Comparison of ENCODE assay signal across 8 cellular contexts in the genomic region with DNA sequence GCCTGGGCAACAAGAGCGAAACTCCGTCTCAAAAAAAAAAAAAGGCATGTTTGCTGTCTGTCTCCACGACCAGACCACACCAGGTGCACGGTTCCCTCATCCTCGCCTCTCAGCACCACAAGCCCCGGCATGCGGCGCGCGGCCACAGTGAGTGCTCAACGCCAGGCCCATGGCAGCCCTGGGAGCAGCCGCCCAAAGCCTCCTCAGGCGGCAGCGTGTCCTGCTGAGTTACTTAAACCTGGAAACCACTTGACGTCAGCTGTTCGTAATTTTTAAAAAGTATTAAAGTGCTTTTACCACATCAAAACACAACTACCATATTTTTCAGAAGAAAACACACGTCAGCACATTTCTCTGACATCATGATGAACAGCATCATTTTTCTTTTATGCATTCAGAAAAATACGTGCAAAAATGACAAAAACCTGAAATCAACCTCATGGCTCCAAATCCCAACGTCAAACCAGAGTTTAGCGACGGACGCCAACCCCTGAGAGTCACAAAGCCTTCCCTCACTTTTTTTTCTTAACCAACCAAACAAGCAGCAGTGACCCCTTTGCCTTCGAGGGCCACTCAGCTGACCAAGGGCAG. TPM values are rescaled to one million over a fixed set of nuclear protein-coding genes. Genes with fewer than 3 reads are reported as not detected.
DNase-seq lines count a peak whose midpoint lies in the region; ATAC-seq, FAIRE-seq and TF ChIP-seq lines count a peak whose summit lies in the region.
"Had no signal": no experiment of that assay in that cellular context is flagged by ENCODE, and none has a peak within 500 bp of the region (broad histone marks: within the 10 kb centered on the region; RNA-seq: fewer than 3 reads in every experiment).

No MANE protein-coding gene starts in this region.

- 86% methylated on average over 21 of the region's 23 CpGs for WGBS in smooth muscle cell (ENCODE audit: low lambda C conversion rate)

- peaks cover 40% of the 10 kb centered on the region for H3K79me2 ChIP-seq in HCT116 (ENCODE audit: insufficient read depth, low read length)
- H3K79me2 ChIP-seq in SU-DHL-6 (ENCODE audit: insufficient read depth, low read length): peaks cover 21% of the 10 kb centered on the region
- H3K79me2 ChIP-seq in endothelial cell of umbilical vein (ENCODE audit: control insufficient read depth, insufficient read depth, low read length): peaks cover 57% of the 10 kb centered on the region
- peaks cover 24% of the 10 kb centered on the region for H3K79me2 ChIP-seq in smooth muscle cell (ENCODE audit: low read depth)

- peaks cover 8 to 31% of the 10 kb centered on the region in 2 experiments for H3K4me1 ChIP-seq in HCT116 (ENCODE audit: control insufficient read depth in 1 of 2, insufficient read depth in 2 of 2, low read length in 2 of 2)
- H3K4me1 ChIP-seq in endothelial cell of umbilical vein (ENCODE audit: control insufficient read depth, extremely low read depth, insufficient read depth, low read length): peaks cover 32% of the 10 kb centered on the region
- peaks cover 33% of the 10 kb centered on the region for H3K4me1 ChIP-seq in smooth muscle cell (ENCODE audit: low read depth)
- peaks cover 6 to 17% of the 10 kb centered on the region in 2 donors for H3K4me1 ChIP-seq in kidney (ENCODE audit: control insufficient read depth in 1 of 2, insufficient read depth in 1 of 2, low read depth in 1 of 2, low read length in 2 of 2)

- peak overlapping the region; percentile 22; the same call in 1 of the 2 replicates for H3K9ac ChIP-seq in HCT116 (ENCODE audit: low read length)
- no peak overlapping the region for H3K9ac ChIP-seq in SU-DHL-6 (ENCODE audit: low read length)
- H3K9ac ChIP-seq in endothelial cell of umbilical vein (replicated peaks; ENCODE audit: extremely low read depth, insufficient read depth, low read length): no peak overlapping the region
- no peak overlapping the region for H3K9ac ChIP-seq in smooth muscle cell (ENCODE audit: low read depth)
- H3K9ac ChIP-seq in kidney (ENCODE audit: low read length in 2 of 2): peak overlapping the region in 1 of 2 donors; percentile 41

- no peak for TF ChIP-seq RAD21 in HCT116 (IDR thresholded peaks at IDR 0.05; ENCODE audit: low read depth)

- H3K36me3 ChIP-seq in HCT116 (ENCODE audit: control insufficient read depth in 1 of 2, insufficient read depth in 2 of 2, low read length in 2 of 2) (peaks cover 5 to 6% of the 10 kb centered on the region in 2 experiments; a peak in 3 of 4 replicates), SU-DHL-6 (ENCODE audit: low read length) (no peaks in the 10 kb centered on the region), endothelial cell of umbilical vein (ENCODE audit: control insufficient read depth in 2 of 2, extremely low read depth in 1 of 2, insufficient read depth in 2 of 2, low read length in 2 of 2) (peaks cover 0 to 2% of the 10 kb centered on the region in 2 experiments), smooth muscle cell (ENCODE audit: low read depth) (no peaks in the 10 kb centered on the region), kidney (ENCODE audit: control insufficient read depth in 1 of 2, insufficient read depth in 2 of 2, low read length in 2 of 2) (peaks cover 2 to 8% of the 10 kb centered on the region in 2 donors)

- H3K4me2 ChIP-seq in HCT116 (ENCODE audit: low read length) (peak overlapping the region; percentile 87), SU-DHL-6 (ENCODE audit: low read depth, low read length, poor library complexity, severe bottlenecking) (peak overlapping the region; percentile 63), endothelial cell of umbilical vein (ENCODE audit: insufficient read depth, low read length) (peak overlapping the region; percentile 64), smooth muscle cell (peak overlapping the region; percentile 96)

- H3K9me1 ChIP-seq in endothelial cell of umbilical vein (replicated peaks; ENCODE audit: control insufficient read depth, extremely low read depth, insufficient read depth, low read length): no peaks in the 10 kb centered on the region

- H2AFZ ChIP-seq in HCT116 (ENCODE audit: low read depth, low read length, poor library complexity, severe bottlenecking) (no peak overlapping the region), SU-DHL-6 (ENCODE audit: low read depth, low read length, severe bottlenecking) (no peak overlapping the region), endothelial cell of umbilical vein (ENCODE audit: low read depth, low read length) (no peak overlapping the region), smooth muscle cell (ENCODE audit: low read depth) (no peak overlapping the region)

- BruUV-seq in HCT116 (replicated peaks; lab: Mats Ljungman, UMichigan) (TSS peak; percentile 55), endothelial cell of umbilical vein (replicated peaks; lab: Mats Ljungman, UMichigan) (no TSS peak)

- TF ChIP-seq POLR2A in HCT116 (IDR thresholded peaks at IDR 0.05; ENCODE audit: borderline replicate concordance, extremely low read depth, insufficient read depth, insufficient read length) (no peak), endothelial cell of umbilical vein (IDR thresholded peaks at IDR 0.05; ENCODE audit: low read depth, low read length) (no peak)

- RAD21 ChIA-PET in HCT116 (lab: Charles Lee; ENCODE audit: low non-redundant PET in 1 of 2, low total read pairs in 2 of 2, uncharacterized antibody in 2 of 2, unreplicated experiment in 2 of 2): interaction anchor here in 1 of 2 experiments (0.6 kb wide), 1 partner anchor 50 kb away, joined by 8 read pairs; no protein-coding TSS in a partner anchor

- dilution Hi-C loops in endothelial cell of umbilical vein (cut with MboI; ENCODE audit: extremely low pct_ligation_motif_present, low sequenced_read_pairs): no loop called here

- POLR2A ChIA-PET in HCT116 (lab: Charles Lee): interaction anchor here (0.5 kb wide), 1 partner anchor 64 kb away, joined by 3 read pairs; no protein-coding TSS in a partner anchor
- POLR2A ChIA-PET in endothelial cell of umbilical vein (lab: Charles Lee): no interaction called here

- TF ChIP-seq CTCF in HCT116 (IDR thresholded peaks at IDR 0.05 in 2 of 3, conservative IDR thresholded peaks at IDR 0.05 in 1 of 3; ENCODE audit: borderline replicate concordance in 1 of 3, insufficient read depth in 1 of 3, low read depth in 2 of 3, low read length in 2 of 3) (no peak), SU-DHL-6 (IDR thresholded peaks at IDR 0.05; ENCODE audit: insufficient read depth, low read length, poor library complexity, severe bottlenecking) (no peak), endothelial cell of umbilical vein (IDR thresholded peaks at IDR 0.05; ENCODE audit: extremely low read depth in 1 of 2, insufficient read depth in 1 of 2, low read depth in 1 of 2, low read length in 2 of 2) (no peak), smooth muscle cell (IDR thresholded peaks at IDR 0.05; ENCODE audit: borderline replicate concordance, insufficient read depth, poor library complexity, severe bottlenecking) (no peak), kidney (IDR thresholded peaks at IDR 0.05; ENCODE audit: borderline replicate concordance, extremely low read depth, insufficient read depth) (no peak)

- H3K9me2 ChIP-seq in HCT116 (ENCODE audit: insufficient read depth) (no peaks in the 10 kb centered on the region), SU-DHL-6 (replicated peaks; ENCODE audit: insufficient read depth, low read length) (no peaks in the 10 kb centered on the region)

- CTCF ChIA-PET in HCT116 (lab: Charles Lee): no interaction called here
- CTCF ChIA-PET in endothelial cell of umbilical vein (lab: Charles Lee): interaction anchor here (1.2 to 1.7 kb wide), 3 partner anchors 11 to 35 kb away, joined by 3 to 6 read pairs (median 5); no protein-coding TSS in a partner anchor

- intact Hi-C loops in HCT116 (cut with micrococcal nuclease): no loop called here
- intact Hi-C loops in endothelial cell of umbilical vein (cut with micrococcal nuclease): no loop called here
- intact Hi-C loops in kidney (cut with DNase I): no loop called here

- peaks cover 18% of the 10 kb centered on the region for H3F3A ChIP-seq in SU-DHL-6 (ENCODE audit: insufficient read depth)
- H3F3A ChIP-seq in smooth muscle cell (ENCODE audit: low read depth): peaks cover 10% of the 10 kb centered on the region

- H3K9me3 ChIP-seq in HCT116 (ENCODE audit: control insufficient read depth in 1 of 2, insufficient read depth in 1 of 2, low read depth in 1 of 2, low read length in 2 of 2) (no peaks in the 10 kb centered on the region), SU-DHL-6 (ENCODE audit: insufficient read depth, low read length) (no peaks in the 10 kb centered on the region), endothelial cell of umbilical vein (replicated peaks; ENCODE audit: control insufficient read depth, insufficient read depth, low read length) (no peaks in the 10 kb centered on the region), smooth muscle cell (replicated peaks; ENCODE audit: low read depth) (no peaks in the 10 kb centered on the region), kidney (ENCODE audit: control insufficient read depth in 1 of 2, low read length in 2 of 2) (no peaks in the 10 kb centered on the region)

- H3K4me3 ChIP-seq in HCT116 (replicated peaks in 1 of 2; ENCODE audit: low read depth in 1 of 2, low read length in 2 of 2) (no peak overlapping the region), SU-DHL-6 (ENCODE audit: insufficient read depth, low read length, poor library complexity, severe bottlenecking) (no peak overlapping the region), endothelial cell of umbilical vein (replicated peaks in 1 of 3; ENCODE audit: insufficient read depth in 1 of 3, low read depth in 1 of 3, low read length in 3 of 3) (peak overlapping the region in 2 of 3 experiments; percentile 28 to 46), smooth muscle cell (peak overlapping the region; percentile 91), kidney (ENCODE audit: low read length in 2 of 2) (no peak overlapping the region)

- no peaks in the 10 kb centered on the region for H3K27me3 ChIP-seq in HCT116 (ENCODE audit: insufficient read depth, low read length)
- no peaks in the 10 kb centered on the region for H3K27me3 ChIP-seq in SU-DHL-6 (ENCODE audit: low read length)
- H3K27me3 ChIP-seq in endothelial cell of umbilical vein (ENCODE audit: control insufficient read depth in 2 of 2, insufficient read depth in 2 of 2, low read length in 2 of 2): no peaks in the 10 kb centered on the region
- no peaks in the 10 kb centered on the region for H3K27me3 ChIP-seq in smooth muscle cell (ENCODE audit: low read depth)

- no peak overlapping the region for H3K27ac ChIP-seq in HCT116 (ENCODE audit: low read depth, low read length)
- no peak overlapping the region for H3K27ac ChIP-seq in SU-DHL-6 (ENCODE audit: low read depth, low read length)
- H3K27ac ChIP-seq in endothelial cell of umbilical vein (ENCODE audit: insufficient read depth, low read depth, low read length): no peak overlapping the region
- peak overlapping the region; percentile 32 for H3K27ac ChIP-seq in smooth muscle cell (ENCODE audit: low read depth)
- no peak overlapping the region for H3K27ac ChIP-seq in kidney (ENCODE audit: low read depth in 2 of 2, low read length in 2 of 2)

- H4K20me1 ChIP-seq in HCT116 (ENCODE audit: insufficient read depth) (no peaks in the 10 kb centered on the region), SU-DHL-6 (ENCODE audit: low read depth, low read length) (no peaks in the 10 kb centered on the region), endothelial cell of umbilical vein (replicated peaks; ENCODE audit: control insufficient read depth, extremely low read depth, insufficient read depth, low read length) (no peaks in the 10 kb centered on the region), smooth muscle cell (ENCODE audit: low read depth) (peaks cover 55% of the 10 kb centered on the region)

- FAIRE-seq in endothelial cell of umbilical vein (lab: Jason Lieb, UNC) (peak; percentile 47), kidney (lab: Jason Lieb, UNC) (no peak)

- no peak for ATAC-seq in HCT116
- ATAC-seq in GM21576 (IDR thresholded peaks at IDR 0.05; ENCODE audit: unreplicated experiment): no peak

- no peak for DNase-seq in HCT116 (ENCODE audit: low read depth, low spot score)
- DNase-seq in endothelial cell of umbilical vein (ENCODE audit: low read depth, low spot score): no peak
- DNase-seq in smooth muscle cell (lab: John Stamatoyannopoulos, UW; ENCODE audit: unreplicated experiment): no peak
- no peak for DNase-seq in NCI-H2196 treated with DMSO at 0.1 percent for 48 hours (lab: John Stamatoyannopoulos, UW; ENCODE audit: unreplicated experiment)
- no peak for DNase-seq in kidney
- DNase-seq: occipital lobe had no signal

RNA-seq across cellular contexts. Expression of a gene that starts 2.1 kb away (rescaled TPM):
- total RNA-seq in HCT116 (2021; ENCODE audit: unreplicated experiment) (33.9 TPM), endothelial cell of umbilical vein (50.3 and 55.7 TPM in 2 replicates), smooth muscle cell (18.7 and 19.0 TPM in 2 replicates), kidney (54.5 TPM)
- 29.3 and 33.1 TPM in 2 replicates for polyA plus RNA-seq in HCT116 (2012)
- polyA plus RNA-seq in endothelial cell of umbilical vein (43.6 and 45.5 TPM in 2 replicates), smooth muscle cell (39.2 and 61.5 TPM in 2 replicates), kidney (ENCODE audit: insufficient read depth, low read depth, low replicate concordance) (30.2 TPM)
- 34.4 and 40.4 TPM in 2 replicates for polyA plus RNA-seq in endothelial cell of umbilical vein (2011; cell fraction: cytosol; rRNA removed)
- polyA plus RNA-seq in endothelial cell of umbilical vein (2011; cell fraction: nucleus; rRNA removed): 25.1 and 25.8 TPM in 2 replicates
- 24.9 and 40.0 TPM in 2 replicates for polyA plus RNA-seq in endothelial cell of umbilical vein (2012)
- polyA minus RNA-seq in endothelial cell of umbilical vein: 24.6 and 26.4 TPM in 2 replicates
- 25.5 TPM for polyA minus RNA-seq in endothelial cell of umbilical vein (2011; cell fraction: cytosol; rRNA and poly(A)+ RNA removed)
- polyA minus RNA-seq in endothelial cell of umbilical vein (2011; cell fraction: nucleus; rRNA and poly(A)+ RNA removed): 17.8 and 22.2 TPM in 2 replicates

RNA-seq across cellular contexts. Expression of a gene that starts 2.7 kb away (rescaled TPM):
- total RNA-seq in HCT116 (2021; ENCODE audit: unreplicated experiment): 18.4 TPM
- polyA plus RNA-seq in HCT116 (2012): 14.2 and 14.8 TPM in 2 replicates
- 24.1 and 26.6 TPM in 2 replicates for total RNA-seq in endothelial cell of umbilical vein
- polyA plus RNA-seq in endothelial cell of umbilical vein: 17.9 and 21.2 TPM in 2 replicates
- polyA plus RNA-seq in endothelial cell of umbilical vein (2011; cell fraction: cytosol; rRNA removed): 13.2 and 15.4 TPM in 2 replicates
- polyA plus RNA-seq in endothelial cell of umbilical vein (2011; cell fraction: nucleus; rRNA removed): 29.6 and 31.8 TPM in 2 replicates
- polyA plus RNA-seq in endothelial cell of umbilical vein (2012): 20.6 and 23.9 TPM in 2 replicates
- 10.6 and 10.8 TPM in 2 replicates for polyA minus RNA-seq in endothelial cell of umbilical vein
- 4.8 TPM for polyA minus RNA-seq in endothelial cell of umbilical vein (2011; cell fraction: cytosol; rRNA and poly(A)+ RNA removed)
- 9.1 and 11.3 TPM in 2 replicates for polyA minus RNA-seq in endothelial cell of umbilical vein (2011; cell fraction: nucleus; rRNA and poly(A)+ RNA removed)
- 5.5 and 9.0 TPM in 2 replicates for total RNA-seq in smooth muscle cell
- polyA plus RNA-seq in smooth muscle cell: 14.3 and 24.3 TPM in 2 replicates
- 38.6 TPM for total RNA-seq in kidney
- polyA plus RNA-seq in kidney (ENCODE audit: insufficient read depth, low read depth, low replicate concordance): 36.2 TPM

RNA-seq across cellular contexts. Expression of a gene that starts 13.1 kb away (rescaled TPM):
- total RNA-seq in HCT116 (2021; ENCODE audit: unreplicated experiment) (157 TPM), endothelial cell of umbilical vein (6.0 and 12.5 TPM in 2 replicates), smooth muscle cell (47.9 and 74.9 TPM in 2 replicates), kidney (287 TPM)
- polyA plus RNA-seq in HCT116 (2012): 149 and 211 TPM in 2 replicates
- polyA plus RNA-seq in endothelial cell of umbilical vein (5.2 and 5.9 TPM in 2 replicates), smooth muscle cell (37.7 and 133 TPM in 2 replicates), kidney (ENCODE audit: insufficient read depth, low read depth, low replicate concordance) (199 TPM)
- polyA plus RNA-seq in endothelial cell of umbilical vein (2011; cell fraction: cytosol; rRNA removed): 2.6 and 2.9 TPM in 2 replicates
- 33.6 and 35.0 TPM in 2 replicates for polyA plus RNA-seq in endothelial cell of umbilical vein (2011; cell fraction: nucleus; rRNA removed)
- 6.1 and 6.6 TPM in 2 replicates for polyA plus RNA-seq in endothelial cell of umbilical vein (2012)
- polyA minus RNA-seq in endothelial cell of umbilical vein: 4.6 and 7.9 TPM in 2 replicates
- polyA minus RNA-seq in endothelial cell of umbilical vein (2011; cell fraction: cytosol; rRNA and poly(A)+ RNA removed): 20.3 TPM
- polyA minus RNA-seq in endothelial cell of umbilical vein (2011; cell fraction: nucleus; rRNA and poly(A)+ RNA removed): 3.1 and 6.7 TPM in 2 replicates

RNA-seq across cellular contexts. Expression of a gene that starts 54.3 kb away (rescaled TPM):
- total RNA-seq in HCT116 (2021; ENCODE audit: unreplicated experiment) (242 TPM), endothelial cell of umbilical vein (287 and 294 TPM in 2 replicates), smooth muscle cell (100 and 103 TPM in 2 replicates), kidney (175 TPM)
- 186 and 202 TPM in 2 replicates for polyA plus RNA-seq in HCT116 (2012)
- polyA plus RNA-seq in endothelial cell of umbilical vein (184 and 211 TPM in 2 replicates), smooth muscle cell (155 and 158 TPM in 2 replicates), kidney (ENCODE audit: insufficient read depth, low read depth, low replicate concordance) (312 TPM)
- 234 and 253 TPM in 2 replicates for polyA plus RNA-seq in endothelial cell of umbilical vein (2011; cell fraction: cytosol; rRNA removed)
- polyA plus RNA-seq in endothelial cell of umbilical vein (2011; cell fraction: nucleus; rRNA removed): 146 and 149 TPM in 2 replicates
- polyA plus RNA-seq in endothelial cell of umbilical vein (2012): 262 and 325 TPM in 2 replicates
- polyA minus RNA-seq in endothelial cell of umbilical vein: 79.6 and 84.8 TPM in 2 replicates
- polyA minus RNA-seq in endothelial cell of umbilical vein (2011; cell fraction: cytosol; rRNA and poly(A)+ RNA removed): 117 TPM
- polyA minus RNA-seq in endothelial cell of umbilical vein (2011; cell fraction: nucleus; rRNA and poly(A)+ RNA removed): 19.6 and 30.7 TPM in 2 replicates

RNA-seq across cellular contexts. Expression of a gene that starts 55.9 kb away (rescaled TPM):
- total RNA-seq in HCT116 (2021; ENCODE audit: unreplicated experiment): 2.4 TPM
- 0.95 and 2.2 TPM in 2 replicates for polyA plus RNA-seq in HCT116 (2012)
- total RNA-seq in endothelial cell of umbilical vein: 0.24 TPM in 1 of 2 replicates, not detected in the other
- not detected in 2 replicates for polyA plus RNA-seq in endothelial cell of umbilical vein
- polyA plus RNA-seq in endothelial cell of umbilical vein (2011; cell fraction: cytosol; rRNA removed): not detected in 2 replicates
- polyA plus RNA-seq in endothelial cell of umbilical vein (2011; cell fraction: nucleus; rRNA removed): not detected in 2 replicates
- polyA plus RNA-seq in endothelial cell of umbilical vein (2012): not detected in 2 replicates
- 0.40 TPM in 1 of 2 replicates, not detected in the other for polyA minus RNA-seq in endothelial cell of umbilical vein
- not detected for polyA minus RNA-seq in endothelial cell of umbilical vein (2011; cell fraction: cytosol; rRNA and poly(A)+ RNA removed)
- not detected in 2 replicates for polyA minus RNA-seq in endothelial cell of umbilical vein (2011; cell fraction: nucleus; rRNA and poly(A)+ RNA removed)
- not detected in 2 replicates for total RNA-seq in smooth muscle cell
- polyA plus RNA-seq in smooth muscle cell: 2.7 and 3.1 TPM in 2 replicates
- 1.1 TPM for total RNA-seq in kidney
- polyA plus RNA-seq in kidney (ENCODE audit: insufficient read depth, low read depth, low replicate concordance): 0.47 TPM

Comparison
In these comparisons a context has a peak if more than half of its experiments do, and no peak if none do; other contexts are left out.
1. H3K4me3 ChIP-seq: peak in endothelial cell of umbilical vein (2 of 3) and smooth muscle cell (single experiment); none in HCT116 (0 of 2), SU-DHL-6 (single experiment) and kidney (0 of 2).
2. Peak in every context shown above with its lines, with median percentiles within 50 percentile points of each other: H3K4me2 ChIP-seq.